Comparison of ENCODE assay signal across 26 cellular contexts in the genomic region with DNA sequence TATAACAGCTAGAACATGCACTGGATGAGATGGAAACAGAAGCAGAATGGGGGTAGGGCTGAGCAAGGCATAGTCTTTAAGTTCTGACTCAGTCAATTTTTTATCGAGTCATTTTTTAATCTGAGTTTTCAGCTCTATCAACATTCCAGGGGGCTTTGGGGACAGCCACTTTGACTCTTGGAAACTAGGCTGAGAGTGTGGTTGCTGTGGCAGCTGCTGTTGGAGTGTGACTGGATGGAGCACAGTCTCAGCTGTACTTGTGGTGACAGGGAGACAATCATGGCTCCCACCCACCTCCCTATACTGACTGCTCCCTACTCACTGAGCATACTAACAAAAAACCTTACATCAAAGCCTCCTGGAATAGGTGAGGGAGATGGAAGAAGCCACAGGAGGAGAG. TPM values are rescaled to one million over a fixed set of nuclear protein-coding genes. Genes with fewer than 3 reads are reported as not detected.
DNase-seq lines count a peak whose midpoint lies in the region; ATAC-seq and TF ChIP-seq lines count a peak whose summit lies in the region.
"Had no signal": no experiment of that assay in that cellular context is flagged by ENCODE, and none has a peak within 500 bp of the region (broad histone marks: within the 10 kb centered on the region; RNA-seq: fewer than 3 reads in every experiment).

No MANE protein-coding gene starts in this region.

- H3K4me1 Mint-ChIP-seq in Caco-2 (ENCODE audit: low read depth, unreplicated experiment) (peaks cover 23% of the 10 kb centered on the region), nephron (peaks cover 33% of the 10 kb centered on the region)

- H3K9me3 ChIP-seq in Caco-2 (no peaks in the 10 kb centered on the region; the same call in 1 of the 2 replicates), right atrium auricular region (no peaks in the 10 kb centered on the region)
- H3K9me3 ChIP-seq: A549; BLaER1 treated with 17β-estradiol and CSF1 and Interleukin-3, amounts not matched to agents 10 nM and 100 nM had no signal

- intact Hi-C loops in Caco-2 (cut with micrococcal nuclease; ENCODE audit: unreplicated experiment) = no loop called here
- intact Hi-C loops in Right ventricle myocardium superior (cut with DNase I) = no loop called here

- H3K36me3 Mint-ChIP-seq in Caco-2 (ENCODE audit: insufficient read depth, unreplicated experiment) (no peaks in the 10 kb centered on the region), nephron (ENCODE audit: low read depth) (no peaks in the 10 kb centered on the region)
- H3K36me3 Mint-ChIP-seq: CD8-positive, alpha-beta T cell had no signal

- no peak for TF ChIP-seq CTCF in Caco-2 (IDR thresholded peaks at IDR 0.05; ENCODE audit: insufficient read depth in 1 of 2, low read depth in 1 of 2, low read length in 1 of 2, severe bottlenecking in 1 of 2, unreplicated experiment in 1 of 2)
- no peak for TF ChIP-seq CTCF in right atrium auricular region (IDR thresholded peaks at IDR 0.05)
- TF ChIP-seq CTCF in nephron (IDR thresholded peaks at IDR 0.05; ENCODE audit: unreplicated experiment in 3 of 3) = no peak

- no TSS peak for BruUV-seq in Caco-2 (replicated peaks; lab: Mats Ljungman, UMichigan)

- H3K4me3 ChIP-seq in Caco-2 (ENCODE audit: low read depth, low read length) = no peak overlapping the region
- no peak overlapping the region for H3K4me3 ChIP-seq in right atrium auricular region
- H3K4me3 ChIP-seq: A549; BLaER1 treated with 17β-estradiol and CSF1 and Interleukin-3, amounts not matched to agents 10 nM and 100 nM had no signal

- H3K27ac Mint-ChIP-seq in Caco-2 (ENCODE audit: unreplicated experiment) (peak overlapping the region; percentile 59), nephron (peak overlapping the region in 2 of 3 experiments; percentile 21 to 89)
- H3K27ac Mint-ChIP-seq: CD8-positive, alpha-beta T cell had no signal

- H3K27me3 Mint-ChIP-seq in Caco-2 (ENCODE audit: insufficient read depth, unreplicated experiment) = no peaks in the 10 kb centered on the region
- H3K27me3 Mint-ChIP-seq in nephron (ENCODE audit: low read depth) = peaks cover 4% of the 10 kb centered on the region

- ATAC-seq in Right ventricle myocardium superior (ENCODE audit: poor library complexity) = peak; percentile 68
- no peak for ATAC-seq in GM21390 (IDR thresholded peaks at IDR 0.05; ENCODE audit: unreplicated experiment)
- ATAC-seq in GM21423 (IDR thresholded peaks at IDR 0.05; ENCODE audit: unreplicated experiment) = no peak
- ATAC-seq: A549; CD8-positive, alpha-beta T cell; HepG2; PC-3 had no signal

- CTCF ChIA-PET in Caco-2 (lab: Charles Lee) = no interaction called here

- H3K27me3 ChIP-seq in Caco-2 (replicated peaks; ENCODE audit: control insufficient read depth, insufficient read depth, low read length) = no peaks in the 10 kb centered on the region
- H3K27me3 ChIP-seq in right atrium auricular region = no peaks in the 10 kb centered on the region
- H3K27me3 ChIP-seq: BLaER1 treated with 17β-estradiol and CSF1 and Interleukin-3, amounts not matched to agents 10 nM and 100 nM had no signal

- no peak for DNase-seq in Caco-2
- DNase-seq in Right ventricle myocardium superior = no peak
- no peak for DNase-seq in right atrium auricular region (ENCODE audit: low spot score)
- DNase-seq in activated effector memory CD4-positive, alpha-beta T cell treated with anti-CD3 and anti-CD28 coated beads, Interleukin-2, amount 50 U/mL, for 16 hours = no peak
- no peak for DNase-seq in activated CD4-positive, CD25-positive, alpha-beta regulatory T cell (lab: John Stamatoyannopoulos, UW)
- DNase-seq: AML-193; CD8-positive, alpha-beta T cell; DMS 273 treated with DMSO at 0.1 percent for 48 hours; DMS79 treated with DMSO at 0.1 percent for 48 hours; GF-D8; Karpas-422; NCI-H1105; NCI-H1436 treated with DMSO at 0.1 percent for 48 hours; NCI-H187 treated with DMSO at 0.1 percent for 48 hours; NCI-H524; NCI-H748 treated with DMSO at 0.1 percent for 48 hours; NK-92 treated with Interleukin-12 subunit alpha and Interleukin-12 subunit beta, amount 100 ng/mL, for 24 hours; PC-3 had no signal

- POLR2A ChIA-PET in Caco-2 (lab: Charles Lee) = no interaction called here

- H3K9me3 Mint-ChIP-seq in Caco-2 (ENCODE audit: unreplicated experiment) (peaks cover 28% of the 10 kb centered on the region), nephron (peaks cover 6% of the 10 kb centered on the region)
- H3K9me3 Mint-ChIP-seq: CD8-positive, alpha-beta T cell had no signal

- H3K4me3 Mint-ChIP-seq in Caco-2 (ENCODE audit: unreplicated experiment) (no peak overlapping the region), nephron (no peak overlapping the region)
- H3K4me3 Mint-ChIP-seq: CD8-positive, alpha-beta T cell had no signal

- H3K36me3 ChIP-seq in Caco-2 (ENCODE audit: control insufficient read depth, insufficient read depth, low read length) = no peaks in the 10 kb centered on the region
- no peaks in the 10 kb centered on the region for H3K36me3 ChIP-seq in right atrium auricular region
- H3K36me3 ChIP-seq: BLaER1 treated with 17β-estradiol and CSF1 and Interleukin-3, amounts not matched to agents 10 nM and 100 nM had no signal

- peak overlapping the region; percentile 13 to 80 for H3K27ac ChIP-seq in right atrium auricular region
- H3K27ac ChIP-seq: A549; BLaER1 treated with 17β-estradiol and CSF1 and Interleukin-3, amounts not matched to agents 10 nM and 100 nM had no signal

- H3K4me1 ChIP-seq in Caco-2 (peaks cover 14% of the 10 kb centered on the region), right atrium auricular region (peaks cover 0 to 23% of the 10 kb centered on the region in 2 donors)
- H3K4me1 ChIP-seq: A549; BLaER1 treated with 17β-estradiol and CSF1 and Interleukin-3, amounts not matched to agents 10 nM and 100 nM had no signal

RNA-seq across cellular contexts. Expression of gene GJA5, which starts 25.0 kb away (rescaled TPM):
- total RNA-seq in Caco-2 (2022) (0.51 and 0.75 TPM in 2 replicates), Right ventricle myocardium superior (8.1 TPM), right atrium auricular region (100 to 1,000 TPM; 114 to 126 TPM)
- total RNA-seq: CD8-positive, alpha-beta T cell; HepG2; HT1080; SK-MEL-5 had no signal

Comparison
In these comparisons a context has a peak if more than half of its experiments do, and no peak if none do; other contexts are left out.
1. RNA of gene GJA5, which starts 25.0 kb away (total RNA-seq): 114 to 126 TPM in right atrium auricular region; 8.1 TPM in Right ventricle myocardium superior (single experiment) and 0.51 to 0.75 TPM in Caco-2; every median in the first group is over 10 times any median in the second.